13 cellular contexts compared by ENCODE assay signal in the genomic region with DNA sequence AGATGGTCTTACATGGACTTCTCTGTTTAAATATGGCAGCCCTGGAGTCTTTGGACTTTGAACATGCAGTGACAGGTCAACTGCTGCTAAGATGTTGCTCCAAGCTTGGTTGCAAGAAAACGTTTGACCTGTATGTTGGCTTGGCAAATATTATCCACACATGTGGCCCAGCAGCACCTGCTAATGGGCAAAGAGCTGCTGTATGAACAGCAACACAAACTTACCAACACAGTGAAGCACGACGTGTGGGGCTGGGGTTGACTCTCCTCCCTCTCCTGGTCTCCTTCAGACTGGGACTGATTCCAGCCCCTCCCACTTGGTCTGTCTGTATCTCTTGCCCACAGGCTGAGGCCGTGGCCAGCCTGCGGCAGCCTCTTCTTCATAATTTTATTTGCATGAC. TPM values are rescaled to one million over a fixed set of nuclear protein-coding genes. Genes with fewer than 3 reads are reported as not detected.
A peak's percentile ranks its signal among the peaks of the same experiment; 100 is the strongest.
DNase-seq lines count a peak whose midpoint lies in the region; ATAC-seq and TF ChIP-seq lines count a peak whose summit lies in the region.
"Had no signal": no experiment of that assay in that cellular context is flagged by ENCODE, and none has a peak within 500 bp of the region (broad histone marks: within the 10 kb centered on the region; RNA-seq: fewer than 3 reads in every experiment).

No MANE protein-coding gene starts in this region.

- peak overlapping the region in 1 of 3 donors; percentile 1 for H3K4me3 ChIP-seq in breast epithelium
- H3K4me3 ChIP-seq in cardiac fibroblast (replicated peaks in 1 of 2; ENCODE audit: low read depth in 2 of 2, low read length in 2 of 2): no peak overlapping the region
- H3K4me3 ChIP-seq in muscle layer of duodenum (ENCODE audit: low read depth in 1 of 2, low read length in 2 of 2): peak overlapping the region in 1 of 2 donors; percentile 38
- no peak overlapping the region for H3K4me3 ChIP-seq in upper lobe of right lung

- TF ChIP-seq POLR2A in breast epithelium (IDR thresholded peaks at IDR 0.05): no peak

- no peaks in the 10 kb centered on the region for H3K36me3 Mint-ChIP-seq in MCF 10A (ENCODE audit: insufficient read depth, unreplicated experiment)

- no peaks in the 10 kb centered on the region for H3K36me3 ChIP-seq in breast epithelium
- no peaks in the 10 kb centered on the region for H3K36me3 ChIP-seq in muscle layer of duodenum (ENCODE audit: control insufficient read depth in 1 of 2, insufficient read depth in 2 of 2, low read length in 2 of 2)
- H3K36me3 ChIP-seq in upper lobe of right lung: no peaks in the 10 kb centered on the region

- CTCF ChIA-PET in MCF 10A (lab: Yijun Ruan, JAX): no interaction called here

- BruUV-seq in MCF 10A (replicated peaks; lab: Mats Ljungman, UMichigan): no TSS peak

- H3K27ac ChIP-seq in breast epithelium (peak overlapping the region; percentile 71 to 93), muscle layer of duodenum (ENCODE audit: low read length) (peak overlapping the region; percentile 52), upper lobe of right lung (no peak overlapping the region)

- H3K4me1 Mint-ChIP-seq in MCF 10A (ENCODE audit: insufficient read depth, unreplicated experiment): no peaks in the 10 kb centered on the region

- intact Hi-C loops in breast epithelium (cut with DNase I; ENCODE audit: low total_unique reads) (no loop called here), MCF 10A (cut with micrococcal nuclease) (no loop called here), upper lobe of right lung (cut with DNase I) (no loop called here)

- no peaks in the 10 kb centered on the region for H3K9me3 Mint-ChIP-seq in MCF 10A (ENCODE audit: unreplicated experiment)

- H3K27me3 ChIP-seq in breast epithelium (no peaks in the 10 kb centered on the region), muscle layer of duodenum (ENCODE audit: low read depth, low read length) (no peaks in the 10 kb centered on the region), upper lobe of right lung (no peaks in the 10 kb centered on the region)

- DNase-seq in breast epithelium (ENCODE audit: low spot score in 2 of 2) (no peak), MCF 10A (ENCODE audit: unreplicated experiment) (no peak), cardiac fibroblast (ENCODE audit: low read depth in 2 of 2) (peak; percentile 31 to 51), upper lobe of right lung (no peak), Ammon's horn (ENCODE audit: low spot score) (no peak)
- DNase-seq: activated CD8-positive, alpha-beta memory T cell treated with anti-CD3 and anti-CD28 coated beads, Interleukin-2, amount 50 U/mL, for 4 hours; foreskin fibroblast; mesendoderm; NK-92 treated with Interleukin-12 subunit alpha and Interleukin-12 subunit beta, amount 100 ng/mL, for 24 hours; stimulated activated CD4-positive, alpha-beta T cell treated with anti-CD3 and anti-CD28 coated beads, Interleukin-12 subunit alpha, Interleukin-12 subunit beta, amount 100 ng/mL, for 4 hours had no signal

- TF ChIP-seq CTCF in breast epithelium (IDR thresholded peaks at IDR 0.05): no peak
- no peak for TF ChIP-seq CTCF in MCF 10A (IDR thresholded peaks at IDR 0.05; ENCODE audit: unreplicated experiment)
- TF ChIP-seq CTCF in cardiac fibroblast (IDR thresholded peaks at IDR 0.05; ENCODE audit: low read depth, low read length): no peak
- no peak for TF ChIP-seq CTCF in upper lobe of right lung (IDR thresholded peaks at IDR 0.05)

- peaks cover 0 to 10% of the 10 kb centered on the region in 2 donors for H3K4me1 ChIP-seq in breast epithelium
- H3K4me1 ChIP-seq in muscle layer of duodenum (ENCODE audit: control insufficient read depth in 1 of 2, insufficient read depth in 2 of 2, low read length in 2 of 2): peaks cover 3 to 20% of the 10 kb centered on the region in 2 donors
- H3K4me1 ChIP-seq in upper lobe of right lung: peaks cover 10% of the 10 kb centered on the region

- POLR2A ChIA-PET in MCF 10A (lab: Yijun Ruan, JAX): no interaction called here

- no peaks in the 10 kb centered on the region for H3K9me3 ChIP-seq in breast epithelium
- H3K9me3 ChIP-seq in muscle layer of duodenum (ENCODE audit: control insufficient read depth in 1 of 2, low read length in 2 of 2): no peaks in the 10 kb centered on the region
- H3K9me3 ChIP-seq in upper lobe of right lung: no peaks in the 10 kb centered on the region

- H3K27ac Mint-ChIP-seq in MCF 10A (ENCODE audit: low read depth, unreplicated experiment): no peak overlapping the region

- H3K27me3 Mint-ChIP-seq in MCF 10A (ENCODE audit: insufficient read depth, unreplicated experiment): no peaks in the 10 kb centered on the region

- H3K4me3 Mint-ChIP-seq in MCF 10A (ENCODE audit: unreplicated experiment): no peak overlapping the region

- ATAC-seq in upper lobe of right lung (peak; percentile 32), HG03457 (IDR thresholded peaks at IDR 0.05; ENCODE audit: unreplicated experiment) (no peak), HG03571 (IDR thresholded peaks at IDR 0.05; ENCODE audit: unreplicated experiment) (no peak)

RNA-seq across cellular contexts. Expression of gene KCNE4, which starts 3.8 kb away (rescaled TPM):
- total RNA-seq in breast epithelium (10 to 100 TPM in 1 of 3 donors, 1 to 10 TPM in 2; 5.0 to 26.2 (median 9.3) TPM), MCF 10A (2022) (not detected in 2 replicates), upper lobe of right lung (0.61 TPM)

Comparison
In these comparisons a context has a peak if more than half of its experiments do, and no peak if none do; other contexts are left out.
1. DNase-seq: peak in cardiac fibroblast (2 of 2); none in breast epithelium (0 of 2), MCF 10A (single experiment), upper lobe of right lung (single experiment) and Ammon's horn (single experiment).